Comparison of ENCODE assay signal across 8 cellular contexts in the genomic region with DNA sequence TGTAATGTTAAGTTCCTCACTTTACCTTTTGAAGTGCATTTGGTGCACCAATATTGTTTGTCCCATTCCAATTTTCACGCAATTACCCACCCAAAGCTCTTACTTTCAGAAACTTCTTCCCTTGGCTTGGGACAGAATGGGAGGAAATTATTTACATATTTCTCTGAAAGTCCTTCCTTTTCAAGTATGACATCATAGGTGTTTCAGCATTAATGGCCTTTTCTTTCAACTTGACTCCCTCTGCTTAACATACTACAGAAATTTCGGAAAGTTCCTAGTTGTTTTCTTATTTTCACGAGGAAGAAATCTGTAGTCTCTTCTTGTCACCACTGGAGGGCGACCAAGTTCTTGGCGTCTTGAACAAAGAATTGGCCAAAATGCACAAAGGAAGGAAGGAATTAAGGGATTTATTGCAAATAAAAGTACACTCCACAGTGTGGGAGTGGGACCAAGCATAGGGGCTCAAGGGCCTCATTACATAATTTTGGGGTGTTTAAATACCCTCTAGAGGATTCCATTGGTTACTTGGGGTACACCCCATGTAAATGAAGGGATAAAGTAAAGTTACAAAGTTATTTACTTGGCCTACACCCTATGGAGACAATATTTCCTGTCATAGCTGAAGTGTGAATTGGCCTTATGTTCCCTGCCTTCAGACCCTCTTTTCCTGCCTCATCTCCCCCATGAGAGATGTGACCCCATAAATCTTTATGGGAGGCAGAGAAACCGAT.
DNase-seq lines count a peak whose midpoint lies in the region; ATAC-seq, FAIRE-seq and TF ChIP-seq lines count a peak whose summit lies in the region.

No MANE protein-coding gene starts in this region.

- H3K27me3 ChIP-seq in Panc1 (ENCODE audit: control insufficient read depth, insufficient read depth, low read length) (no peaks in the 10 kb centered on the region), transverse colon (no peaks in the 10 kb centered on the region)

- H3K27ac ChIP-seq in Panc1 (ENCODE audit: low read length) (no peak overlapping the region), transverse colon (no peak overlapping the region)

- H3K4me3 Mint-ChIP-seq in Calu3 (ENCODE audit: low read depth, unreplicated experiment): no peak overlapping the region

- peak; percentile 48 for ATAC-seq in HG02759 (IDR thresholded peaks at IDR 0.05; ENCODE audit: unreplicated experiment)
- ATAC-seq in Panc1: no peak

- intact Hi-C loops in Calu3 (cut with micrococcal nuclease; ENCODE audit: unreplicated experiment): loop anchor here (2.0 kb wide), 1 partner anchor 460 kb away; no protein-coding TSS in a partner anchor
- intact Hi-C loops in Panc1 (cut with micrococcal nuclease; ENCODE audit: unreplicated experiment): no loop called here
- intact Hi-C loops in transverse colon (cut with DNase I; ENCODE audit: low total_unique reads): no loop called here

- peaks cover under 1% of the 10 kb centered on the region for H3K9me3 Mint-ChIP-seq in Calu3 (ENCODE audit: low read depth, unreplicated experiment)

- H3K9me3 ChIP-seq in Panc1 (ENCODE audit: control insufficient read depth, insufficient read depth, low read depth, low read length) (no peaks in the 10 kb centered on the region), transverse colon (no peaks in the 10 kb centered on the region)

- BruUV-seq in Calu3 (replicated peaks; lab: Mats Ljungman, UMichigan): no TSS peak
- no TSS peak for BruUV-seq in Panc1 (replicated peaks; lab: Mats Ljungman, UMichigan)

- DNase-seq in Calu3 (peak; percentile 50), Panc1 (ENCODE audit: low read depth, low spot score) (no peak), fibroblast of villous mesenchyme (ENCODE audit: low read depth) (peak; percentile 5), transverse colon (peak; percentile 14), AG08395 (ENCODE audit: low spot score) (no peak), midbrain (lab: John Stamatoyannopoulos, UW) (no peak), GM19239 (ENCODE audit: insufficient read length, low spot score) (no peak)

- in situ Hi-C loops in Panc1 (cut with HindIII; ENCODE audit: low pct_unique_long_range_greater_than_20kb, low sequenced_read_pairs) (no loop called here), transverse colon (cut with MboI; ENCODE audit: low pct_ligation_motif_present in 1 of 4, low pct_unique_long_range_greater_than_20kb in 1 of 4, low sequenced_read_pairs in 3 of 4) (no loop called here)

- no peak for TF ChIP-seq CTCF in Calu3 (IDR thresholded peaks at IDR 0.05; ENCODE audit: unreplicated experiment)
- peak; percentile 67 for TF ChIP-seq CTCF in Panc1 (IDR thresholded peaks at IDR 0.05)
- peak; percentile 9 for TF ChIP-seq CTCF in fibroblast of villous mesenchyme (IDR thresholded peaks at IDR 0.05; ENCODE audit: insufficient read depth, low read depth, low read length)
- TF ChIP-seq CTCF in transverse colon (IDR thresholded peaks at IDR 0.05): peak; percentile 36 to 62 (median 56)

- H3K4me1 ChIP-seq in Panc1 (ENCODE audit: control insufficient read depth, insufficient read depth, low read length) (no peaks in the 10 kb centered on the region), transverse colon (no peaks in the 10 kb centered on the region)

- TF ChIP-seq EP300 in transverse colon (IDR thresholded peaks at IDR 0.05; ENCODE audit: low read depth): no peak

- CTCF ChIA-PET in Calu3 (lab: Charles Lee): interaction anchor here (0.6 to 1.0 kb wide), 2 partner anchors 10 to 1890 kb away, joined by 3 read pairs; no protein-coding TSS in a partner anchor
- CTCF ChIA-PET in Panc1 (lab: Charles Lee): no interaction called here

- H3K4me1 Mint-ChIP-seq in Calu3 (ENCODE audit: low read depth, unreplicated experiment): no peaks in the 10 kb centered on the region

- no peaks in the 10 kb centered on the region for H3K36me3 Mint-ChIP-seq in Calu3 (ENCODE audit: insufficient read depth, unreplicated experiment)

- TF ChIP-seq POLR2A in transverse colon (IDR thresholded peaks at IDR 0.05): no peak

- H3K36me3 ChIP-seq in Panc1 (ENCODE audit: control insufficient read depth, insufficient read depth, low read length): no peaks in the 10 kb centered on the region
- H3K36me3 ChIP-seq in transverse colon: no peaks in the 10 kb centered on the region

- POLR2A ChIA-PET in Panc1 (lab: Charles Lee): no interaction called here

- no peak for FAIRE-seq in GM19239 (lab: Jason Lieb, UNC)

- H3K4me3 ChIP-seq in Panc1 (ENCODE audit: low read depth in 2 of 2, low read length in 2 of 2): no peak overlapping the region
- H3K4me3 ChIP-seq in fibroblast of villous mesenchyme (ENCODE audit: low read depth, low read length): no peak overlapping the region
- H3K4me3 ChIP-seq in transverse colon: no peak overlapping the region

- no peaks in the 10 kb centered on the region for H3K27me3 Mint-ChIP-seq in Calu3 (ENCODE audit: unreplicated experiment)

- 9 to 22% methylated on average over 5 to 6 of the region's 6 CpGs for WGBS in transverse colon (ENCODE audit: low coverage in 1 of 2), 2 donors

- H3K27ac Mint-ChIP-seq in Calu3 (ENCODE audit: unreplicated experiment): no peak overlapping the region

Comparison
In these comparisons a context has a peak if more than half of its experiments do, and no peak if none do; other contexts are left out.
1. DNase-seq: peak in Calu3 (single experiment), fibroblast of villous mesenchyme (single experiment) and transverse colon (single experiment); none in Panc1 (single experiment), AG08395 (single experiment), midbrain (single experiment) and GM19239 (single experiment).